Comparison of ENCODE assay signal across 9 cellular contexts in genomic region chr15:78075490-78076230, GRCh38. TPM values are rescaled to one million over a fixed set of nuclear protein-coding genes. Genes with fewer than 3 reads are reported as not detected.
DNase-seq lines count a peak whose midpoint lies in the region; ATAC-seq, FAIRE-seq and TF ChIP-seq lines count a peak whose summit lies in the region.
"Had no signal": no experiment of that assay in that cellular context is flagged by ENCODE, and none has a peak within 500 bp of the region (broad histone marks: within the 10 kb centered on the region; RNA-seq: fewer than 3 reads in every experiment).

No MANE protein-coding gene starts in this region.

- H3K4me1 ChIP-seq in Caco-2 (peaks cover 9% of the 10 kb centered on the region; the same call in 1 of the 2 replicates), cardiac muscle cell (ENCODE audit: low read depth) (peaks cover 6% of the 10 kb centered on the region), trophoblast cell (ENCODE audit: control insufficient read depth in 1 of 2, insufficient read depth in 2 of 2, low read length in 2 of 2) (peaks cover 8 to 20% of the 10 kb centered on the region in 2 experiments)

- H3K4me1 Mint-ChIP-seq in Caco-2 (ENCODE audit: low read depth, unreplicated experiment), result peaks cover 8% of the 10 kb centered on the region

- TF ChIP-seq CTCF in Caco-2 (IDR thresholded peaks at IDR 0.05; ENCODE audit: insufficient read depth in 1 of 2, low read depth in 1 of 2, low read length in 1 of 2, severe bottlenecking in 1 of 2, unreplicated experiment in 1 of 2), result no peak
- no peak for TF ChIP-seq CTCF in cardiac muscle cell (IDR thresholded peaks at IDR 0.05; ENCODE audit: low read depth, low read length)
- no peak for TF ChIP-seq CTCF in D721Med (IDR thresholded peaks at IDR 0.05; ENCODE audit: insufficient read depth, missing control alignments)

- no CpG with 5 or more reads among the region's 7 CpGs for WGBS in trophoblast cell (ENCODE audit: extremely low coverage, insufficient coverage, insufficient read length)

- H3K27me3 ChIP-seq in Caco-2 (replicated peaks; ENCODE audit: control insufficient read depth, insufficient read depth, low read length), result no peaks in the 10 kb centered on the region
- no peaks in the 10 kb centered on the region for H3K27me3 ChIP-seq in cardiac muscle cell
- H3K27me3 ChIP-seq in trophoblast cell (ENCODE audit: insufficient read depth, low read length), result no peaks in the 10 kb centered on the region

- H2BK12ac ChIP-seq in trophoblast cell (ENCODE audit: low read length), result no peak overlapping the region

- H4K8ac ChIP-seq in trophoblast cell (ENCODE audit: low read depth, low read length), result no peak overlapping the region

- no peak overlapping the region for H2AK5ac ChIP-seq in trophoblast cell (ENCODE audit: low read length)

- CTCF ChIA-PET in Caco-2 (lab: Charles Lee), result interaction anchor here (0.9 kb wide), 1 partner anchor 14 kb away, joined by 3 read pairs; no protein-coding TSS in a partner anchor

- H3K27me3 Mint-ChIP-seq in Caco-2 (ENCODE audit: insufficient read depth, unreplicated experiment), result no peaks in the 10 kb centered on the region

- H3K4me2 ChIP-seq in trophoblast cell (ENCODE audit: low read length), result no peak overlapping the region

- no peak overlapping the region for H2BK120ac ChIP-seq in trophoblast cell (ENCODE audit: insufficient read depth, low read length, poor library complexity)

- H3K4me3 ChIP-seq in Caco-2 (ENCODE audit: low read depth, low read length), result no peak overlapping the region
- H3K4me3 ChIP-seq in Jurkat, Clone E6-1 (ENCODE audit: low read length), result peak overlapping the region; percentile 94
- no peak overlapping the region for H3K4me3 ChIP-seq in cardiac muscle cell
- H3K4me3 ChIP-seq in trophoblast cell (ENCODE audit: low read depth, low read length), result no peak overlapping the region

- peaks cover 5% of the 10 kb centered on the region for H3K36me3 Mint-ChIP-seq in Caco-2 (ENCODE audit: insufficient read depth, unreplicated experiment)
- peaks cover 16 to 22% of the 10 kb centered on the region in 2 donors for H3K36me3 Mint-ChIP-seq in activated naive CD4-positive, alpha-beta T cell treated with anti-CD3 and anti-CD28 coated beads, Interleukin-2, amount 50 U/mL, for 72 hours

- peak overlapping the region; percentile 8 for H3K4ac ChIP-seq in trophoblast cell (ENCODE audit: low read depth, low read length)

- H3K4me3 Mint-ChIP-seq in Caco-2 (ENCODE audit: unreplicated experiment), result peak overlapping the region; percentile 31

- no peaks in the 10 kb centered on the region for H3K9me3 Mint-ChIP-seq in Caco-2 (ENCODE audit: unreplicated experiment)
- no peaks in the 10 kb centered on the region for H3K9me3 Mint-ChIP-seq in activated naive CD4-positive, alpha-beta T cell treated with anti-CD3 and anti-CD28 coated beads, Interleukin-2, amount 50 U/mL, for 72 hours

- DNase-seq in Caco-2 (no peak), cardiac muscle cell (ENCODE audit: low read depth in 1 of 2, low spot score in 1 of 2) (peak; percentile 74 to 94), trophoblast cell (peak; percentile 56 to 84), D721Med (ENCODE audit: insufficient read length, low spot score) (no peak), T-helper 9 cell (no peak)
- no peak for DNase-seq in Jurkat, Clone E6-1 (ENCODE audit: low read depth, low spot score)
- DNase-seq in activated naive CD4-positive, alpha-beta T cell treated with anti-CD3 and anti-CD28 coated beads, Interleukin-2, amount 50 U/mL, for 72 hours (ENCODE audit: low spot score in 2 of 2), result no peak

- peak overlapping the region; percentile 49 for H3K27ac Mint-ChIP-seq in Caco-2 (ENCODE audit: unreplicated experiment)
- H3K27ac Mint-ChIP-seq in activated naive CD4-positive, alpha-beta T cell treated with anti-CD3 and anti-CD28 coated beads, Interleukin-2, amount 50 U/mL, for 72 hours, result peak overlapping the region; percentile 90 to 97

- H3K27ac ChIP-seq in cardiac muscle cell (peak overlapping the region; percentile 5), trophoblast cell (ENCODE audit: low read depth, low read length) (no peak overlapping the region)

- H3K9me3 ChIP-seq in Caco-2 (no peaks in the 10 kb centered on the region), cardiac muscle cell (ENCODE audit: low read depth) (no peaks in the 10 kb centered on the region), trophoblast cell (ENCODE audit: insufficient read depth, low read depth, low read length) (no peaks in the 10 kb centered on the region)

- POLR2A ChIA-PET in Caco-2 (lab: Charles Lee), result no interaction called here

- H3K36me3 ChIP-seq in Caco-2 (ENCODE audit: control insufficient read depth, insufficient read depth, low read length) (no peaks in the 10 kb centered on the region), cardiac muscle cell (no peaks in the 10 kb centered on the region), trophoblast cell (ENCODE audit: control insufficient read depth in 1 of 2, insufficient read depth in 2 of 2, low read length in 2 of 2) (no peaks in the 10 kb centered on the region)

- H3K23ac ChIP-seq in trophoblast cell (ENCODE audit: low read length), result no peak overlapping the region

- H2AFZ ChIP-seq in trophoblast cell (ENCODE audit: insufficient read depth, low read length, poor library complexity), result no peak overlapping the region

- no peak for ATAC-seq in activated naive CD4-positive, alpha-beta T cell treated with anti-CD3 and anti-CD28 coated beads, Interleukin-2, amount 50 U/mL, for 72 hours
- ATAC-seq in HG03354 (IDR thresholded peaks at IDR 0.05; ENCODE audit: poor library complexity, severe bottlenecking, unreplicated experiment), result no peak

- H3K79me1 ChIP-seq in trophoblast cell (ENCODE audit: low read length), result peaks cover 11% of the 10 kb centered on the region

- no peak overlapping the region for H3K18ac ChIP-seq in trophoblast cell (ENCODE audit: low read length)

- intact Hi-C loops in Caco-2 (cut with micrococcal nuclease; ENCODE audit: unreplicated experiment), result no loop called here

- FAIRE-seq in D721Med (lab: Jason Lieb, UNC), result no peak
- FAIRE-seq: TTC549 had no signal

- no peak overlapping the region for H3K14ac ChIP-seq in trophoblast cell (ENCODE audit: low read length)

- no peak overlapping the region for H4K12ac ChIP-seq in trophoblast cell (ENCODE audit: low read depth, low read length)

- no peak overlapping the region for H2BK5ac ChIP-seq in trophoblast cell (ENCODE audit: low read depth, low read length, poor library complexity)

- peak overlapping the region; percentile 15 for H4K91ac ChIP-seq in trophoblast cell (ENCODE audit: low read depth, low read length)

- H3K9ac ChIP-seq in trophoblast cell (ENCODE audit: low read length), result no peak overlapping the region

- H3K79me2 ChIP-seq in trophoblast cell (ENCODE audit: control insufficient read depth, insufficient read depth, low read length, poor library complexity), result peaks cover 7% of the 10 kb centered on the region

- BruUV-seq in Caco-2 (replicated peaks; lab: Mats Ljungman, UMichigan), result TSS peak; percentile 17

RNA-seq across cellular contexts. Expression of gene TBC1D2B, which starts 1.9 kb away (rescaled TPM):
- 18.3 and 19.1 TPM in 2 replicates for total RNA-seq in Caco-2 (2022)
- 27.6 TPM for polyA plus RNA-seq in Jurkat, Clone E6-1 (2012; ENCODE audit: insufficient read depth, insufficient read length)
- 10 to 100 TPM; 55.9 to 82.2 TPM for total RNA-seq in activated naive CD4-positive, alpha-beta T cell treated with anti-CD3 and anti-CD28 coated beads, Interleukin-2, amount 50 U/mL, for 72 hours
- 8.8 and 16.5 TPM in 2 replicates for total RNA-seq in cardiac muscle cell
- polyA plus RNA-seq in cardiac muscle cell, result 6.5 and 11.9 TPM in 2 replicates
- polyA plus RNA-seq in trophoblast cell (2013), result 16.7 and 16.9 TPM in 2 replicates

RNA-seq across cellular contexts. Expression of gene SH2D7, which starts 16.7 kb away (rescaled TPM):
- total RNA-seq in Caco-2 (2022) (not detected in 2 replicates), cardiac muscle cell (not detected in 2 replicates)
- not detected for polyA plus RNA-seq in Jurkat, Clone E6-1 (2012; ENCODE audit: insufficient read depth, insufficient read length)
- total RNA-seq in activated naive CD4-positive, alpha-beta T cell treated with anti-CD3 and anti-CD28 coated beads, Interleukin-2, amount 50 U/mL, for 72 hours, result not detected
- 0.22 and 0.98 TPM in 2 replicates for polyA plus RNA-seq in cardiac muscle cell
- 0.14 and 0.19 TPM in 2 replicates for polyA plus RNA-seq in trophoblast cell (2013)

RNA-seq across cellular contexts. Expression of gene CIB2, which starts 55.6 kb away (rescaled TPM):
- total RNA-seq in Caco-2 (2022) (0.67 and 0.75 TPM in 2 replicates), cardiac muscle cell (62.7 and 63.4 TPM in 2 replicates)
- polyA plus RNA-seq in Jurkat, Clone E6-1 (2012; ENCODE audit: insufficient read depth, insufficient read length), result 30.8 TPM
- total RNA-seq in activated naive CD4-positive, alpha-beta T cell treated with anti-CD3 and anti-CD28 coated beads, Interleukin-2, amount 50 U/mL, for 72 hours, result 1 to 10 TPM; 1.4 to 1.6 TPM
- polyA plus RNA-seq in cardiac muscle cell, result 59.9 and 72.6 TPM in 2 replicates
- polyA plus RNA-seq in trophoblast cell (2013), result 16.6 and 16.7 TPM in 2 replicates

Comparison
In these comparisons a context has a peak if more than half of its experiments do, and no peak if none do; other contexts are left out.
1. DNase-seq: peak in cardiac muscle cell (2 of 2) and trophoblast cell (2 of 2); none in Caco-2 (0 of 2), Jurkat, Clone E6-1 (single experiment), activated naive CD4-positive, alpha-beta T cell treated with anti-CD3 and anti-CD28 coated beads, Interleukin-2, amount 50 U/mL, for 72 hours (0 of 2), D721Med (single experiment) and T-helper 9 cell (single experiment).
2. RNA of gene CIB2, which starts 55.6 kb away (total RNA-seq): 62.7 to 63.4 TPM in cardiac muscle cell; 1.4 to 1.6 TPM in activated naive CD4-positive, alpha-beta T cell treated with anti-CD3 and anti-CD28 coated beads, Interleukin-2, amount 50 U/mL, for 72 hours and 0.67 to 0.75 TPM in Caco-2; every median in the first group is over 10 times any median in the second.